Comparison of ENCODE assay signal across 8 cellular contexts in the genomic region with DNA sequence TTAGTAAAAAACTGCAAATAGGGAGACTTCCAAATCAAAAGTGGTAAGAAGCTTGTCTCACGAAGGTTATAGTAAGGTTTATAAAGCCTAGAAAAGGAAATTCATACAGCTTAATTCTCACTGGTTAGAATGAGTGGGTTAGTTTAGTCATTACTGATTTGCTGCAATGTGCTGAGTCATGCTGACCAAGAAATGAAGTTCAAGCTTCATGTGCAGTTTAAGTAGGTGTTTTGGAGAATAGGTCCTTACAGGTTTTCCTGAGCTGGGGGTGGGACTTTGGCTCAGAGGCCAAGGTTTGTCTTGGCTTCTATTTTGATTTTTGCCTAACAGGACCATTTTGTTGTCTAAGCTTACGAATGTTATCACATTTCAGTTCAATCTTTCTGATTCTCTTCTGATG. TPM values are rescaled to one million over a fixed set of nuclear protein-coding genes. Genes with fewer than 3 reads are reported as not detected.
DNase-seq lines count a peak whose midpoint lies in the region; ATAC-seq and TF ChIP-seq lines count a peak whose summit lies in the region.

No MANE protein-coding gene starts in this region.

- no peaks in the 10 kb centered on the region for H3K36me3 ChIP-seq in CD8-positive, alpha-beta memory T cell (ENCODE audit: insufficient read depth, low read length)
- H3K36me3 ChIP-seq in body of pancreas (replicated peaks in 1 of 2; ENCODE audit: insufficient read depth in 1 of 2, low read depth in 2 of 2) (peaks cover 0 to 8% of the 10 kb centered on the region in 2 donors), lower lobe of right lung (peaks cover 44% of the 10 kb centered on the region)
- H3K36me3 ChIP-seq in naive thymus-derived CD4-positive, alpha-beta T cell (ENCODE audit: control insufficient read depth in 2 of 3, insufficient read depth in 3 of 3, low read length in 3 of 3) = peaks cover 4 to 23% (median 19%) of the 10 kb centered on the region in 3 experiments

- peak overlapping the region in 7 of 8 donors; percentile 2 to 50 (median 21) for H3K27ac Mint-ChIP-seq in CD8-positive, alpha-beta memory T cell
- peak overlapping the region in 2 of 9 donors; percentile 14 to 38 for H3K27ac Mint-ChIP-seq in naive thymus-derived CD4-positive, alpha-beta T cell

- H3K4me1 ChIP-seq in CD8-positive, alpha-beta memory T cell (ENCODE audit: insufficient read depth, low read length) = no peaks in the 10 kb centered on the region
- H3K4me1 ChIP-seq in body of pancreas = peaks cover 12% of the 10 kb centered on the region
- peaks cover 24% of the 10 kb centered on the region for H3K4me1 ChIP-seq in lower lobe of right lung
- no peaks in the 10 kb centered on the region for H3K4me1 ChIP-seq in naive thymus-derived CD4-positive, alpha-beta T cell (ENCODE audit: control insufficient read depth in 2 of 2, insufficient read depth in 2 of 2, low read length in 2 of 2)

- H3K4me3 ChIP-seq in CD8-positive, alpha-beta memory T cell (ENCODE audit: low read length) = no peak overlapping the region
- H3K4me3 ChIP-seq in NB4 (ENCODE audit: low read depth, low read length) (no peak overlapping the region), body of pancreas (no peak overlapping the region), lower lobe of right lung (no peak overlapping the region)
- no peak overlapping the region for H3K4me3 ChIP-seq in naive thymus-derived CD4-positive, alpha-beta T cell (ENCODE audit: low read length)

- no peaks in the 10 kb centered on the region for H3K27me3 ChIP-seq in CD8-positive, alpha-beta memory T cell (ENCODE audit: insufficient read depth, low read length, poor library complexity, severe bottlenecking)
- H3K27me3 ChIP-seq in body of pancreas (no peaks in the 10 kb centered on the region), lower lobe of right lung (ENCODE audit: low read depth) (no peaks in the 10 kb centered on the region)
- no peaks in the 10 kb centered on the region for H3K27me3 ChIP-seq in naive thymus-derived CD4-positive, alpha-beta T cell (ENCODE audit: control insufficient read depth in 2 of 2, insufficient read depth in 2 of 2, low read length in 2 of 2)

- TF ChIP-seq POLR2A in NB4 (IDR thresholded peaks at IDR 0.05; ENCODE audit: extremely low read depth, insufficient read length) (no peak), body of pancreas (IDR thresholded peaks at IDR 0.05) (no peak)

- CTCF ChIA-PET in CD8-positive, alpha-beta memory T cell (lab: Charles Lee) = interaction anchor here (1.5 to 2.1 kb wide), 2 partner anchors 13 to 114 kb away, joined by 3 to 5 read pairs; no protein-coding TSS in a partner anchor
- CTCF ChIA-PET in naive thymus-derived CD4-positive, alpha-beta T cell (lab: Charles Lee) = interaction anchor here (1.6 kb wide), 1 partner anchor 17 kb away, joined by 4 read pairs; no protein-coding TSS in a partner anchor

- H3K9me3 ChIP-seq in CD8-positive, alpha-beta memory T cell (ENCODE audit: low read length) = no peaks in the 10 kb centered on the region
- H3K9me3 ChIP-seq in body of pancreas (no peaks in the 10 kb centered on the region), lower lobe of right lung (no peaks in the 10 kb centered on the region)
- H3K9me3 ChIP-seq in naive thymus-derived CD4-positive, alpha-beta T cell (ENCODE audit: control insufficient read depth in 2 of 3, low read length in 3 of 3) = no peaks in the 10 kb centered on the region

- peaks cover 28 to 54% (median 40%) of the 10 kb centered on the region in 3 donors for H3K4me1 Mint-ChIP-seq in CD8-positive, alpha-beta memory T cell
- H3K4me1 Mint-ChIP-seq in naive thymus-derived CD4-positive, alpha-beta T cell = peaks cover 7 to 27% (median 17%) of the 10 kb centered on the region in 7 donors

- H3K4me3 Mint-ChIP-seq in CD8-positive, alpha-beta memory T cell = no peak overlapping the region
- peak overlapping the region in 1 of 10 donors; percentile 24 for H3K4me3 Mint-ChIP-seq in naive thymus-derived CD4-positive, alpha-beta T cell

- POLR2A ChIA-PET in CD8-positive, alpha-beta memory T cell (lab: Charles Lee) = interaction anchor here (0.6 kb wide), 1 partner anchor 25 kb away, joined by 3 read pairs; no protein-coding TSS in a partner anchor
- POLR2A ChIA-PET in naive thymus-derived CD4-positive, alpha-beta T cell (lab: Charles Lee) = interaction anchor here (0.6 to 1.5 kb wide), 3 partner anchors 13 to 174 kb away, joined by 3 to 7 read pairs (median 3); no protein-coding TSS in a partner anchor

- peaks cover 0 to 3% (median 0%) of the 10 kb centered on the region in 5 donors for H3K9me3 Mint-ChIP-seq in CD8-positive, alpha-beta memory T cell
- H3K9me3 Mint-ChIP-seq in naive thymus-derived CD4-positive, alpha-beta T cell = peaks cover 0 to 4% (median 0%) of the 10 kb centered on the region in 11 donors

- DNase-seq in CD8-positive, alpha-beta memory T cell = no peak
- DNase-seq in NB4 (ENCODE audit: low read depth) (peak; percentile 76), body of pancreas (peak; percentile 22 to 47 (median 36)), lower lobe of right lung (no peak), DMS153 (lab: John Stamatoyannopoulos, UW) (no peak)
- DNase-seq in naive thymus-derived CD4-positive, alpha-beta T cell = no peak

- no peak overlapping the region for H3K27ac ChIP-seq in CD8-positive, alpha-beta memory T cell (ENCODE audit: low read depth, low read length)
- no peak overlapping the region for H3K27ac ChIP-seq in body of pancreas
- H3K27ac ChIP-seq in lower lobe of right lung = peak overlapping the region; percentile 37
- no peak overlapping the region for H3K27ac ChIP-seq in naive thymus-derived CD4-positive, alpha-beta T cell (ENCODE audit: low read depth, low read length)

- no peak for TF ChIP-seq CTCF in NB4 (IDR thresholded peaks at IDR 0.05; ENCODE audit: low read depth, low read length)
- no peak for TF ChIP-seq CTCF in body of pancreas (IDR thresholded peaks at IDR 0.05)
- TF ChIP-seq CTCF in lower lobe of right lung (IDR thresholded peaks at IDR 0.05) = no peak

- H3K36me3 Mint-ChIP-seq in CD8-positive, alpha-beta memory T cell = peaks cover 5 to 83% (median 10%) of the 10 kb centered on the region in 3 donors
- H3K36me3 Mint-ChIP-seq in naive thymus-derived CD4-positive, alpha-beta T cell = peaks cover 8 to 59% (median 30%) of the 10 kb centered on the region in 5 donors

- intact Hi-C loops in body of pancreas (cut with DNase I) = no loop called here
- intact Hi-C loops in lower lobe of right lung (cut with DNase I) = no loop called here
- intact Hi-C loops in naive thymus-derived CD4-positive, alpha-beta T cell (cut with micrococcal nuclease) = loop anchor here in 1 of 2 donors (2.0 kb wide), 1 partner anchor 13 kb away; no protein-coding TSS in a partner anchor

- peak; percentile 62 for ATAC-seq in GM19372 (IDR thresholded peaks at IDR 0.05; ENCODE audit: low read depth, unreplicated experiment)
- ATAC-seq in body of pancreas = peak; percentile 75
- ATAC-seq in lower lobe of right lung = peak; percentile 70 to 87
- no peak for ATAC-seq in GM18873 (IDR thresholded peaks at IDR 0.05; ENCODE audit: low FRiP score, unreplicated experiment)
- no peak for ATAC-seq in naive thymus-derived CD4-positive, alpha-beta T cell

- no peaks in the 10 kb centered on the region for H3K27me3 Mint-ChIP-seq in CD8-positive, alpha-beta memory T cell
- H3K27me3 Mint-ChIP-seq in naive thymus-derived CD4-positive, alpha-beta T cell = no peaks in the 10 kb centered on the region

- 36 to 44% methylated on average over 2 of the region's 2 CpGs for WGBS in body of pancreas, 2 donors

RNA-seq across cellular contexts. Expression of a gene that starts 15.1 kb away (rescaled TPM):
- 10 to 100 TPM; 20.5 to 22.3 TPM for total RNA-seq in CD8-positive, alpha-beta memory T cell
- polyA plus RNA-seq in CD8-positive, alpha-beta memory T cell = 35.8 TPM
- total RNA-seq in body of pancreas (10 to 100 TPM; 17.5 to 19.7 TPM), lower lobe of right lung (64.6 TPM)
- 10 to 100 TPM; 35.9 to 57.7 (median 48.7) TPM for total RNA-seq in naive thymus-derived CD4-positive, alpha-beta T cell
- 10 to 100 TPM; 17.2 to 21.7 TPM for polyA plus RNA-seq in naive thymus-derived CD4-positive, alpha-beta T cell

RNA-seq across cellular contexts. Expression of a gene that starts 56.0 kb away (rescaled TPM):
- total RNA-seq in CD8-positive, alpha-beta memory T cell = not detected
- polyA plus RNA-seq in CD8-positive, alpha-beta memory T cell = not detected
- total RNA-seq in body of pancreas (not detected), lower lobe of right lung (0.95 TPM)
- total RNA-seq in naive thymus-derived CD4-positive, alpha-beta T cell = not detected
- not detected for polyA plus RNA-seq in naive thymus-derived CD4-positive, alpha-beta T cell

Comparison
In these comparisons a context has a peak if more than half of its experiments do, and no peak if none do; other contexts are left out.
1. DNase-seq: peak in NB4 (single experiment) and body of pancreas (4 of 4); none in CD8-positive, alpha-beta memory T cell (0 of 5), lower lobe of right lung (single experiment), naive thymus-derived CD4-positive, alpha-beta T cell (0 of 9) and DMS153 (single experiment).
2. ATAC-seq: peak in GM19372 (single experiment), body of pancreas (single experiment) and lower lobe of right lung (2 of 2); none in GM18873 (single experiment) and naive thymus-derived CD4-positive, alpha-beta T cell (single experiment).